Comparison of ENCODE assay signal across 12 cellular contexts in the genomic region with DNA sequence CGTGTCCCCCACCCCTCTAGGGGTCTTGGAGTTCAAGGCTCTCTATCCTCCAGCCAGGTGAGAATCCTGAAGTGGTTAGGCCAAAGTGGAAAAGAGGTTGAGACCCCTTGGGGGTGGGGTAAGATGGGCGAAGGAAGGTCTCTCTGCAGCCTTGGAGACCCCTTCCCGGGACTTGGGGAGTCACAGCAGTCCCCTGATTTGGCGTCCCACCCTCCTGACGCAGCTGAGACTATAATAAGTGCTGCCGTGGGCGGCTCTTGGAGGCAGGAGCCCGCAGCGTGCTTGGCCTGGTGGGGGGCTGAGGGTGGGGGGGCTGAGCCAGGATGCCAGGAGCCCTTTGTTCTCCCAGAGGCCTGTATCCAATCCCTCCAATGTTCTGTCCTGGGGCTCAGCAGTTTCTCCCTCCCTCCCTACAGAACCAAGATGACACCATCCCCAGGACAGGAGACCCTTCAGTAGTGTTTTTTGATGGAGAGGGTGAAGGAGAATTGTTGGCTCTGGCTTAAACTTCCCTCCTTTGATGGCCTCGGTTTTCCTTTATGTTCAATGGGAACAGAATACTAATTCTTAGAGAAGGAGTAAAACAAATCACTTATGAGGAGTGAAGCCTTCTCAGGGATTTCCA. TPM values are rescaled to one million over a fixed set of nuclear protein-coding genes. Genes with fewer than 3 reads are reported as not detected.
DNase-seq lines count a peak whose midpoint lies in the region; ATAC-seq and TF ChIP-seq lines count a peak whose summit lies in the region.
"Had no signal": no experiment of that assay in that cellular context is flagged by ENCODE, and none has a peak within 500 bp of the region (broad histone marks: within the 10 kb centered on the region; RNA-seq: fewer than 3 reads in every experiment).

No MANE protein-coding gene starts in this region.

- no peak overlapping the region for H3K9ac ChIP-seq in trophoblast cell (ENCODE audit: low read length)

- POLR2A ChIA-PET in activated CD8-positive, alpha-beta T cell treated with anti-CD3 and anti-CD28 coated beads for 36 hours (lab: Charles Lee) = interaction anchor here (0.8 to 2.5 kb wide), 5 partner anchors 11 to 127 kb away, joined by 3 to 9 read pairs (median 4); partner anchors contain the start of gene CYP27B1

- no peak for ATAC-seq in heart right ventricle
- ATAC-seq in left ventricle myocardium superior = no peak
- ATAC-seq in activated CD8-positive, alpha-beta T cell treated with anti-CD3 and anti-CD28 coated beads for 36 hours = no peak
- no peak for ATAC-seq in memory B cell (ENCODE audit: low read depth)
- ATAC-seq: SK-N-SH treated with all-trans-retinoic acid at 6 μM for 48 hours had no signal

- H3K27me3 Mint-ChIP-seq in activated CD8-positive, alpha-beta T cell treated with anti-CD3 and anti-CD28 coated beads for 36 hours = no peaks in the 10 kb centered on the region
- H3K27me3 Mint-ChIP-seq in memory B cell = no peaks in the 10 kb centered on the region

- H3K36me3 ChIP-seq in heart right ventricle = peaks cover 0 to 10% (median 0%) of the 10 kb centered on the region in 9 donors
- H3K36me3 ChIP-seq in trophoblast cell (ENCODE audit: control insufficient read depth in 1 of 2, insufficient read depth in 2 of 2, low read length in 2 of 2) = no peaks in the 10 kb centered on the region
- peaks cover 1% of the 10 kb centered on the region for H3K36me3 ChIP-seq in brain microvascular endothelial cell (replicated peaks)
- H3K36me3 ChIP-seq: ovary had no signal

- no peak overlapping the region for H3K14ac ChIP-seq in trophoblast cell (ENCODE audit: low read length)

- in situ Hi-C loops in brain microvascular endothelial cell (cut with HindIII; ENCODE audit: low pct_ligation_motif_present, low sequenced_read_pairs) = no loop called here

- DNase-seq in heart right ventricle (no peak), left ventricle myocardium superior (no peak), memory B cell (ENCODE audit: low spot score in 2 of 2) (no peak), UCSD-AML1 (lab: John Stamatoyannopoulos, UW; ENCODE audit: unreplicated experiment) (no peak), trophoblast cell (no peak), brain microvascular endothelial cell (no peak), SKM-1 (lab: John Stamatoyannopoulos, UW; ENCODE audit: unreplicated experiment) (no peak)
- DNase-seq in activated CD8-positive, alpha-beta T cell treated with anti-CD3 and anti-CD28 coated beads for 36 hours = no peak
- DNase-seq: foreskin melanocyte, NCI-H1417 treated with DMSO at 0.1 percent for 48 hours, ovary had no signal

- no peak overlapping the region for H4K91ac ChIP-seq in trophoblast cell (ENCODE audit: low read depth, low read length)

- H4K12ac ChIP-seq in trophoblast cell (ENCODE audit: low read depth, low read length) = no peak overlapping the region

- no peak overlapping the region for H3K23ac ChIP-seq in trophoblast cell (ENCODE audit: low read length)

- WGBS in heart right ventricle, 2 donors = 35 to 42% methylated on average over 10 of the region's 10 CpGs
- WGBS in trophoblast cell (ENCODE audit: extremely low coverage, insufficient coverage, insufficient read length) = no CpG with 5 or more reads among the region's 10 CpGs

- peaks cover 47% of the 10 kb centered on the region for H3K4me1 Mint-ChIP-seq in activated CD8-positive, alpha-beta T cell treated with anti-CD3 and anti-CD28 coated beads for 36 hours (ENCODE audit: low read depth)
- H3K4me1 Mint-ChIP-seq in memory B cell = peaks cover 38% of the 10 kb centered on the region

- peak overlapping the region in 6 of 10 donors; percentile 5 to 58 (median 41) for H3K4me3 ChIP-seq in heart right ventricle
- no peak overlapping the region for H3K4me3 ChIP-seq in trophoblast cell (ENCODE audit: low read depth, low read length)
- no peak overlapping the region for H3K4me3 ChIP-seq in brain microvascular endothelial cell (ENCODE audit: low read depth, low read length)
- H3K4me3 ChIP-seq: ovary had no signal

- H3K9me3 Mint-ChIP-seq in activated CD8-positive, alpha-beta T cell treated with anti-CD3 and anti-CD28 coated beads for 36 hours = no peaks in the 10 kb centered on the region
- no peaks in the 10 kb centered on the region for H3K9me3 Mint-ChIP-seq in memory B cell

- H3K36me3 Mint-ChIP-seq in activated CD8-positive, alpha-beta T cell treated with anti-CD3 and anti-CD28 coated beads for 36 hours (ENCODE audit: low read depth) = peaks cover 18% of the 10 kb centered on the region
- peaks cover 7% of the 10 kb centered on the region for H3K36me3 Mint-ChIP-seq in memory B cell

- CTCF ChIA-PET in activated CD8-positive, alpha-beta T cell treated with anti-CD3 and anti-CD28 coated beads for 36 hours (lab: Charles Lee) = interaction anchor here (1.3 to 2.8 kb wide), 2 partner anchors 17 to 156 kb away, joined by 3 to 29 read pairs; no protein-coding TSS in a partner anchor

- TF ChIP-seq CTCF in heart right ventricle (IDR thresholded peaks at IDR 0.05) (no peak), brain microvascular endothelial cell (IDR thresholded peaks at IDR 0.05; ENCODE audit: low read depth, low read length, missing control alignments) (no peak)
- no peak for TF ChIP-seq CTCF in activated CD8-positive, alpha-beta T cell treated with anti-CD3 and anti-CD28 coated beads for 36 hours (IDR thresholded peaks at IDR 0.05)

- no peak overlapping the region for H2AK5ac ChIP-seq in trophoblast cell (ENCODE audit: low read length)

- H3K27ac Mint-ChIP-seq in activated CD8-positive, alpha-beta T cell treated with anti-CD3 and anti-CD28 coated beads for 36 hours = peak overlapping the region; percentile 93
- H3K27ac Mint-ChIP-seq in memory B cell = peak overlapping the region; percentile 87

- H3K79me2 ChIP-seq in trophoblast cell (ENCODE audit: control insufficient read depth, insufficient read depth, low read length, poor library complexity) = no peaks in the 10 kb centered on the region

- no peak overlapping the region for H2AFZ ChIP-seq in trophoblast cell (ENCODE audit: insufficient read depth, low read length, poor library complexity)

- H3K18ac ChIP-seq in trophoblast cell (ENCODE audit: low read length) = no peak overlapping the region

- no peak overlapping the region for H2BK120ac ChIP-seq in trophoblast cell (ENCODE audit: insufficient read depth, low read length, poor library complexity)

- H3K9me3 ChIP-seq in heart right ventricle = no peaks in the 10 kb centered on the region
- H3K9me3 ChIP-seq in trophoblast cell (ENCODE audit: insufficient read depth, low read depth, low read length) = peaks cover 8% of the 10 kb centered on the region
- H3K9me3 ChIP-seq: ovary had no signal

- intact Hi-C loops in heart right ventricle (cut with DNase I) = no loop called here
- intact Hi-C loops in left ventricle myocardium superior (cut with micrococcal nuclease) = no loop called here
- intact Hi-C loops in activated CD8-positive, alpha-beta T cell treated with anti-CD3 and anti-CD28 coated beads for 36 hours (cut with micrococcal nuclease) = no loop called here

- no peak overlapping the region for H3K4ac ChIP-seq in trophoblast cell (ENCODE audit: low read depth, low read length)

- H3K4me1 ChIP-seq in heart right ventricle (peaks cover 19 to 71% (median 40%) of the 10 kb centered on the region in 9 donors), trophoblast cell (ENCODE audit: control insufficient read depth in 1 of 2, insufficient read depth in 2 of 2, low read length in 2 of 2) (peaks cover 0 to 7% of the 10 kb centered on the region in 2 experiments)

- H3K4me2 ChIP-seq in trophoblast cell (ENCODE audit: low read length) = no peak overlapping the region

- H3K27ac ChIP-seq in heart right ventricle (peak overlapping the region in 9 of 10 donors; percentile 31 to 77 (median 63)), trophoblast cell (ENCODE audit: low read depth, low read length) (no peak overlapping the region), brain microvascular endothelial cell (no peak overlapping the region)
- H3K27ac ChIP-seq: ovary had no signal

- peak overlapping the region; percentile 98 for H3K4me3 Mint-ChIP-seq in activated CD8-positive, alpha-beta T cell treated with anti-CD3 and anti-CD28 coated beads for 36 hours
- H3K4me3 Mint-ChIP-seq in memory B cell = no peak overlapping the region

- H3K27me3 ChIP-seq in heart right ventricle (peaks cover 13 to 62% (median 52%) of the 10 kb centered on the region in 7 donors), trophoblast cell (ENCODE audit: insufficient read depth, low read length) (peaks cover 68% of the 10 kb centered on the region), brain microvascular endothelial cell (replicated peaks) (peaks cover 48% of the 10 kb centered on the region)

- H4K8ac ChIP-seq in trophoblast cell (ENCODE audit: low read depth, low read length) = no peak overlapping the region

- peaks cover 2% of the 10 kb centered on the region for H3K79me1 ChIP-seq in trophoblast cell (ENCODE audit: low read length)

- H2BK12ac ChIP-seq in trophoblast cell (ENCODE audit: low read length) = no peak overlapping the region

- H2BK5ac ChIP-seq in trophoblast cell (ENCODE audit: low read depth, low read length, poor library complexity) = no peak overlapping the region

RNA-seq across cellular contexts. Expression of gene AGAP2, which starts 1.5 kb away (rescaled TPM):
- total RNA-seq in heart right ventricle = 10 to 100 TPM in 2 of 10 donors, 1 to 10 TPM in 8; 3.4 to 13.1 (median 6.6) TPM
- 10 to 100 TPM in 1 of 2 donors, 1 to 10 TPM in 1; 5.3 to 17.3 TPM for polyA plus RNA-seq in heart right ventricle
- total RNA-seq in left ventricle myocardium superior = 7.5 TPM
- 10 to 100 TPM; 22.4 TPM for total RNA-seq in activated CD8-positive, alpha-beta T cell treated with anti-CD3 and anti-CD28 coated beads for 36 hours
- polyA plus RNA-seq in trophoblast cell (2013) = 0.01 TPM in 1 of 2 replicates, not detected in the other

RNA-seq across cellular contexts. Expression of gene TSPAN31, which starts 4.8 kb away (rescaled TPM):
- 10 to 100 TPM; 21.1 to 37.4 (median 26.9) TPM for total RNA-seq in heart right ventricle
- 10 to 100 TPM; 29.8 to 36.6 TPM for polyA plus RNA-seq in heart right ventricle
- 32.8 TPM for total RNA-seq in left ventricle myocardium superior
- total RNA-seq in activated CD8-positive, alpha-beta T cell treated with anti-CD3 and anti-CD28 coated beads for 36 hours = 1 to 10 TPM; 6.9 to 7.5 TPM
- 8.1 and 8.8 TPM in 2 replicates for polyA plus RNA-seq in trophoblast cell (2013)

RNA-seq across cellular contexts. Expression of gene CDK4, which starts 12.1 kb away (rescaled TPM):
- total RNA-seq in heart right ventricle = 10 to 100 TPM; 37.0 to 74.0 (median 52.0) TPM
- polyA plus RNA-seq in heart right ventricle = 10 to 100 TPM; 21.7 to 61.7 TPM
- total RNA-seq in left ventricle myocardium superior = 42.1 TPM
- 100 to 1,000 TPM; 218 to 221 TPM for total RNA-seq in activated CD8-positive, alpha-beta T cell treated with anti-CD3 and anti-CD28 coated beads for 36 hours
- 66.1 and 68.0 TPM in 2 replicates for polyA plus RNA-seq in trophoblast cell (2013)

RNA-seq across cellular contexts. Expression of gene MARCHF9, which starts 14.9 kb away (rescaled TPM):
- total RNA-seq in heart right ventricle (10 to 100 TPM; 11.2 to 15.0 (median 13.3) TPM), left ventricle myocardium superior (15.6 TPM)
- polyA plus RNA-seq in heart right ventricle = 10 to 100 TPM; 14.5 to 20.7 TPM
- total RNA-seq in activated CD8-positive, alpha-beta T cell treated with anti-CD3 and anti-CD28 coated beads for 36 hours = 10 to 100 TPM; 23.4 to 24.3 TPM
- polyA plus RNA-seq in trophoblast cell (2013) = 1.1 and 1.4 TPM in 2 replicates

RNA-seq across cellular contexts. Expression of gene CYP27B1, which starts 26.9 kb away (rescaled TPM):
- total RNA-seq in heart right ventricle (under 1 TPM in 2 of 10 donors, not detected in 8; 0.81 to 0.95 TPM), left ventricle myocardium superior (not detected)
- polyA plus RNA-seq in heart right ventricle = under 1 TPM in 1 of 2 donors, not detected in 1; 0.14 TPM
- 1 to 10 TPM; 7.6 to 7.9 TPM for total RNA-seq in activated CD8-positive, alpha-beta T cell treated with anti-CD3 and anti-CD28 coated beads for 36 hours
- polyA plus RNA-seq in trophoblast cell (2013) = 0.48 and 0.51 TPM in 2 replicates

Comparison
In these comparisons a context has a peak if more than half of its experiments do, and no peak if none do; other contexts are left out.
1. H3K27ac ChIP-seq: peak in heart right ventricle (9 of 10); none in trophoblast cell (single experiment) and brain microvascular endothelial cell (single experiment).
2. H3K4me3 ChIP-seq: peak in heart right ventricle (6 of 10); none in trophoblast cell (single experiment) and brain microvascular endothelial cell (single experiment).